Comparison of ENCODE assay signal across 8 cellular contexts in the genomic region with DNA sequence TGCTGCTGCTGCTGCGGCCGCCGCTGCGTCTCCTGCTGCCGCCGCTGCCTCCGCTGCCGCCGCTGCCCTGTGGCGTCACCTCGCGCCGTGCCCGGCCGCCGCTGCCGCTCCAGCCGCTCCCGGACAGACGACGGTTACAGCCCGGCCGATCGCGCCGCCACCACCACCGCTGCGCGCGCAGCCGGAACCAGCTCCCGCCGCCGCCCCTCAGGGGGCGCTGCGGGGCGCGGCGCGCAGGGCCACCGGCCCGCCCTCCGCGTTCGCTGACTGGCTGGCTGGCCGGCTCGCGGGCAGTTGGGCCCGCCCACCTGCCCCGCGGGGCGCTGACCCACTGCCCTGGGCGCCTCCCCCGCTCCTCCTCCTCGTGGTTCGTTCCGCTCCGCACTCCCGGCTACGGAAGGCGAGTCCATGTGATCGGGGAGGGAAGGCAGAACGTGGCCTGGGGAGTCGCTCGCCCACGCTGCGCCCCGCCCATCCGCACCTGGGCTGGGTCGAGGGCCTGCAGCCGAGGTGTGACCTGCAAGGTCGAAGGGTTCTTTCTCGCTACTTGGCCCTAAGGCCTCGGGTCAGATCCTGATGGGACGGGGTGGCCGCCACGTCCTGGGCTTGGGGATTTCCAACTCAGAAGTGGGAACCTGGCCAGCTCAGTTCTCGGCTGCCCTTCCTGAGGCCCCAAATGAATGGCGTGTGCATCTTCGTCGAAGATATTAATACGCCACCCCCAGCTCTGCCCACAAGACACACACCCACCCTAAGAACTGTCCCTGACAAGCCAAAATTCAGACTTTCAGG. TPM values are rescaled to one million over a fixed set of nuclear protein-coding genes. Genes with fewer than 3 reads are reported as not detected.
A peak's percentile ranks its signal among the peaks of the same experiment; 100 is the strongest.
DNase-seq lines count a peak whose midpoint lies in the region; ATAC-seq and TF ChIP-seq lines count a peak whose summit lies in the region.

TSS of gene PTP4A2 (minus strand) at position 185 of the 792 bp plus-strand sequence. CDS start 19,303 bp downstream, outside the sequence.

- CTCF ChIA-PET in activated B cell treated with CpG ODN at 0.5 μM for 24 hours (lab: Charles Lee) = interaction anchor here (1.4 to 4.5 kb wide), 8 partner anchors 14 to 176 kb away, joined by 3 to 75 read pairs (median 6); no protein-coding TSS in a partner anchor

- TF ChIP-seq POLR2A in spleen (IDR thresholded peaks at IDR 0.05) = peak in 2 of 3 donors; percentile 71 to 92

- H3K36me3 ChIP-seq in spleen = no peaks in the 10 kb centered on the region

- 0 to 7% (median 1%) methylated on average over 5 to 82 of the region's 82 CpGs for WGBS in spleen, 5 donors

- peak within 1 kb of the TSS; percentile 86 to 99 (median 95) for H3K27ac ChIP-seq in spleen

- peak within 1 kb of the TSS; percentile 91 for H3K4me3 Mint-ChIP-seq in activated B cell treated with CpG ODN at 0.5 μM for 24 hours

- no peaks in the 10 kb centered on the region for H3K9me3 ChIP-seq in spleen

- peaks cover 77% of the 10 kb centered on the region for H3K4me1 Mint-ChIP-seq in activated B cell treated with CpG ODN at 0.5 μM for 24 hours

- peak within 1 kb of the TSS; percentile 93 for H3K27ac Mint-ChIP-seq in activated B cell treated with CpG ODN at 0.5 μM for 24 hours

- ATAC-seq in GM18873 (IDR thresholded peaks at IDR 0.05; ENCODE audit: low FRiP score, unreplicated experiment) (peak; percentile 61), HG03135 (IDR thresholded peaks at IDR 0.05; ENCODE audit: unreplicated experiment) (peak; percentile 67), activated B cell treated with CpG ODN at 0.5 μM for 24 hours (ENCODE audit: low read depth) (peak; percentile 78)

- H3K27me3 Mint-ChIP-seq in activated B cell treated with CpG ODN at 0.5 μM for 24 hours = no peaks in the 10 kb centered on the region

- H3K4me3 ChIP-seq in spleen = peak within 1 kb of the TSS; percentile 43 to 89 (median 63)

- H3K27me3 ChIP-seq in spleen (replicated peaks in 1 of 7) = no peaks in the 10 kb centered on the region

- POLR2A ChIA-PET in activated B cell treated with CpG ODN at 0.5 μM for 24 hours (lab: Charles Lee) = interaction anchor here (0.6 to 10.4 kb wide), 22 partner anchors 12 to 294 kb away, joined by 3 to 235 read pairs (median 4); partner anchors contain the start of genes KHDRBS1, PEF1 and TMEM39B

- no peak; the same call in 1 of the 2 replicates for TF ChIP-seq CTCF in AG09319 (IDR thresholded peaks at IDR 0.05; ENCODE audit: low read depth, low read length)
- no peak for TF ChIP-seq CTCF in activated B cell treated with CpG ODN at 0.5 μM for 24 hours (IDR thresholded peaks at IDR 0.05)
- peak in 8 of 11 experiments; percentile 18 to 89 (median 70) for TF ChIP-seq CTCF in spleen (IDR thresholded peaks at IDR 0.05 in 8 of 11, conservative IDR thresholded peaks at IDR 0.05 in 3 of 11)

- intact Hi-C loops in activated B cell treated with CpG ODN at 0.5 μM for 24 hours (cut with micrococcal nuclease) (loop anchor here (5.0 to 10.0 kb wide), 5 partner anchors 51 to 879 kb away; partner anchors contain the start of genes ADGRB2, MARCKSL1, S100PBP and TMEM39B), spleen (cut with DNase I; ENCODE audit: low total_unique reads) (no loop called here)

- no peaks in the 10 kb centered on the region for H3K9me3 Mint-ChIP-seq in activated B cell treated with CpG ODN at 0.5 μM for 24 hours

- peaks cover 15% of the 10 kb centered on the region for H3K36me3 Mint-ChIP-seq in activated B cell treated with CpG ODN at 0.5 μM for 24 hours (ENCODE audit: low read depth)

- peak; percentile 86 for DNase-seq in AG09319 (ENCODE audit: extremely low read depth, low read depth)
- DNase-seq in NCI-H2196 treated with DMSO at 0.1 percent for 48 hours (lab: John Stamatoyannopoulos, UW; ENCODE audit: unreplicated experiment) = peak; percentile 94
- peak; percentile 88 for DNase-seq in activated B cell treated with CpG ODN at 0.5 μM for 24 hours
- peak; percentile 79 for DNase-seq in central memory CD4-positive, alpha-beta T cell
- peak; percentile 94 for DNase-seq in inferior parietal cortex (ENCODE audit: extremely low spot score)
- DNase-seq in spleen = peak; percentile 98

- H3K4me1 ChIP-seq in spleen = peaks cover 60 to 90% (median 84%) of the 10 kb centered on the region in 6 donors

RNA-seq across cellular contexts. Expression of gene PTP4A2, which starts in this region (rescaled TPM):
- total RNA-seq in activated B cell treated with CpG ODN at 0.5 μM for 24 hours (249 and 275 TPM in 2 replicates), spleen (100 to 1,000 TPM; 201 to 300 (median 254) TPM)
- 100 to 1,000 TPM in 1 of 3 donors, 10 to 100 TPM in 2; 72.9 to 111 (median 94.2) TPM for polyA plus RNA-seq in spleen

Comparison
In these comparisons a context has a peak if more than half of its experiments do, and no peak if none do; other contexts are left out.
1. Peak in every context shown above with its lines: DNase-seq, ATAC-seq, H3K4me3 ChIP-seq and H3K27ac ChIP-seq.
2. CTCF ChIP-seq: peak in spleen (8 of 11); none in AG09319 (single experiment) and activated B cell treated with CpG ODN at 0.5 μM for 24 hours (single experiment).